Comparison of ENCODE assay signal across 1 cellular context in genomic region chr5:170206958-170207357, GRCh38.
TF ChIP-seq lines count a peak whose summit lies in the region.

No MANE protein-coding gene starts in this region.

TF ChIP-seq in HepG2, 621 proteins besides CTCF, POLR2A, EP300 and RAD21:
- TF ChIP-seq ZNF629 (CRISPR knock-in tag; conservative IDR thresholded peaks at IDR 0.05) (peak; percentile 57; the same call in 1 of the 2 replicates), TAF1 (CRISPR knock-in tag; IDR thresholded peaks at IDR 0.05) (no peak), SPEN (CRISPR knock-in tag; IDR thresholded peaks at IDR 0.05; ENCODE audit: low read depth) (no peak), RBM22 (optimal IDR thresholded peaks at IDR 0.05; ENCODE audit: low read length) (no peak), DNMT3B (CRISPR knock-in tag; conservative IDR thresholded peaks at IDR 0.05) (no peak), CREB1 (IDR thresholded peaks at IDR 0.05) (no peak), CREB1 (CRISPR knock-in tag; IDR thresholded peaks at IDR 0.05) (no peak), ZNF552 (CRISPR knock-in tag; IDR thresholded peaks at IDR 0.05; ENCODE audit: borderline replicate concordance) (no peak), KAT2B (IDR thresholded peaks at IDR 0.05; ENCODE audit: borderline replicate concordance, low read depth, low read length) (peak; percentile 55; the same call in 1 of the 2 replicates), FOXA3 (CRISPR knock-in tag; IDR thresholded peaks at IDR 0.05) (peak; percentile 61; the same call in 1 of the 2 replicates), DPF2 (CRISPR knock-in tag; IDR thresholded peaks at IDR 0.05; ENCODE audit: borderline replicate concordance, low read depth) (no peak), ZNF747 (CRISPR knock-in tag; IDR thresholded peaks at IDR 0.05; ENCODE audit: borderline replicate concordance) (no peak), E2F1 (CRISPR knock-in tag; IDR thresholded peaks at IDR 0.05) (no peak), SCMH1 (CRISPR knock-in tag; IDR thresholded peaks at IDR 0.05; ENCODE audit: borderline replicate concordance) (no peak), BHLHE40 (IDR thresholded peaks at IDR 0.05; ENCODE audit: low read length) (no peak), NFKB2 (CRISPR knock-in tag; IDR thresholded peaks at IDR 0.05; ENCODE audit: borderline replicate concordance) (no peak), ZNF280B (CRISPR knock-in tag; IDR thresholded peaks at IDR 0.05; ENCODE audit: borderline replicate concordance) (no peak), U2AF1 (optimal IDR thresholded peaks at IDR 0.05; ENCODE audit: low read depth, low read length) (no peak), GATAD2A (CRISPR knock-in tag; IDR thresholded peaks at IDR 0.05) (0 out of 2 replicates have a peak, but pooled peaks have one; percentile 26), ONECUT2 (CRISPR knock-in tag; IDR thresholded peaks at IDR 0.05) (peak; percentile 50; the same call in 1 of the 2 replicates), PITX1 (CRISPR knock-in tag; IDR thresholded peaks at IDR 0.05) (no peak), ZNF790 (CRISPR knock-in tag; IDR thresholded peaks at IDR 0.05; ENCODE audit: borderline replicate concordance) (no peak), PAXIP1 (CRISPR knock-in tag; conservative IDR thresholded peaks at IDR 0.05) (peak; percentile 25; the same call in 1 of the 2 replicates), HNRNPLL (IDR thresholded peaks at IDR 0.05; ENCODE audit: low read depth, low read length, poor library complexity, severe bottlenecking) (no peak)
- TF ChIP-seq, protein P1, sequence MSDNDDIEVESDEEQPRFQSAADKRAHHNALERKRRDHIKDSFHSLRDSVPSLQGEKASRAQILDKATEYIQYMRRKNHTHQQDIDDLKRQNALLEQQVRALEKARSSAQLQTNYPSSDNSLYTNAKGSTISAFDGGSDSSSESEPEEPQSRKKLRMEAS (IDR thresholded peaks at IDR 0.05), result no peak
- TF ChIP-seq, protein P2, sequence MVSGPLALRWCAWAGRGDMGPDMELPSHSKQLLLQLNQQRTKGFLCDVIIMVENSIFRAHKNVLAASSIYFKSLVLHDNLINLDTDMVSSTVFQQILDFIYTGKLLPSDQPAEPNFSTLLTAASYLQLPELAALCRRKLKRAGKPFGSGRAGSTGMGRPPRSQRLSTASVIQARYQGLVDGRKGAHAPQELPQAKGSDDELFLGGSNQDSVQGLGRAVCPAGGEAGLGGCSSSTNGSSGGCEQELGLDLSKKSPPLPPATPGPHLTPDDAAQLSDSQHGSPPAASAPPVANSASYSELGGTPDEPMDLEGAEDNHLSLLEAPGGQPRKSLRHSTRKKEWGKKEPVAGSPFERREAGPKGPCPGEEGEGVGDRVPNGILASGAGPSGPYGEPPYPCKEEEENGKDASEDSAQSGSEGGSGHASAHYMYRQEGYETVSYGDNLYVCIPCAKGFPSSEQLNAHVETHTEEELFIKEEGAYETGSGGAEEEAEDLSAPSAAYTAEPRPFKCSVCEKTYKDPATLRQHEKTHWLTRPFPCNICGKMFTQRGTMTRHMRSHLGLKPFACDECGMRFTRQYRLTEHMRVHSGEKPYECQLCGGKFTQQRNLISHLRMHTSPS (CRISPR knock-in tag; IDR thresholded peaks at IDR 0.05; ENCODE audit: low read depth), result no peak
